ENCODE assay signal across 8 cellular contexts in genomic region chr9:107489687-107490605, GRCh38. TPM values are rescaled to one million over a fixed set of nuclear protein-coding genes. Genes with fewer than 3 reads are reported as not detected.
DNase-seq lines count a peak whose midpoint lies in the region; ATAC-seq, FAIRE-seq and TF ChIP-seq lines count a peak whose summit lies in the region.

TSS of gene KLF4 (minus strand) at chr9:107489769. CDS start at chr9:107489172, 597 bp downstream.

- no peak within 1 kb of the TSS for H2AFZ ChIP-seq in Karpas-422 (ENCODE audit: low read length)

- H3K4me2 ChIP-seq in Karpas-422 (ENCODE audit: low read depth, low read length, poor library complexity, severe bottlenecking): no peak within 1 kb of the TSS

- H3K27me3 ChIP-seq in small intestine (ENCODE audit: control insufficient read depth in 2 of 2, insufficient read depth in 2 of 2, low read length in 2 of 2) (peaks cover 0 to 3% of the 10 kb centered on the region in 2 donors), Karpas-422 (ENCODE audit: low read length) (no peaks in the 10 kb centered on the region)

- WGBS in small intestine, 3 donors: 1 to 2% (median 2%) methylated on average over 70 to 101 of the region's 101 CpGs

- no peak for FAIRE-seq in small intestine (lab: Jason Lieb, UNC)

- no peaks in the 10 kb centered on the region for H4K20me1 ChIP-seq in Karpas-422 (ENCODE audit: insufficient read depth, low read depth, low read length)

- H3K4me1 ChIP-seq in small intestine (ENCODE audit: control insufficient read depth in 2 of 2, insufficient read depth in 1 of 2, low read depth in 1 of 2, low read length in 1 of 2) (peaks cover 0 to 4% of the 10 kb centered on the region in 2 donors), Karpas-422 (ENCODE audit: low read length) (no peaks in the 10 kb centered on the region)

- H3K9me3 ChIP-seq in small intestine (ENCODE audit: control insufficient read depth, low read depth): no peaks in the 10 kb centered on the region
- no peaks in the 10 kb centered on the region for H3K9me3 ChIP-seq in Karpas-422 (ENCODE audit: low read length)

- peak; percentile 69 for ATAC-seq in GM18505 (IDR thresholded peaks at IDR 0.05; ENCODE audit: unreplicated experiment)
- ATAC-seq in HG02970 (IDR thresholded peaks at IDR 0.05; ENCODE audit: low FRiP score, unreplicated experiment): peak; percentile 69

- no peaks in the 10 kb centered on the region for H3K79me2 ChIP-seq in Karpas-422 (ENCODE audit: low read length)

- H3K4me3 ChIP-seq in WI38 (ENCODE audit: low read depth, low read length) (peak within 1 kb of the TSS; percentile 79), small intestine (ENCODE audit: low read depth in 1 of 2, low read length in 2 of 2) (peak within 1 kb of the TSS; percentile 71 to 76), Karpas-422 (ENCODE audit: low read length) (no peak within 1 kb of the TSS)

- no peak for TF ChIP-seq POLR2A in GM18505 (IDR thresholded peaks at IDR 0.05; ENCODE audit: borderline replicate concordance, extremely low read depth, insufficient read depth, insufficient read length)

- H3K27ac ChIP-seq in small intestine (ENCODE audit: low read depth in 1 of 2, low read length in 1 of 2) (peak within 1 kb of the TSS; percentile 93 to 95), Karpas-422 (ENCODE audit: low read length) (no peak within 1 kb of the TSS)

- H3K36me3 ChIP-seq in small intestine (ENCODE audit: control insufficient read depth in 2 of 2, insufficient read depth in 2 of 2, low read length in 2 of 2) (peaks cover 0 to 16% of the 10 kb centered on the region in 2 donors), Karpas-422 (ENCODE audit: insufficient read depth, low read length) (no peaks in the 10 kb centered on the region)

- no peak for TF ChIP-seq CTCF in WI38 (IDR thresholded peaks at IDR 0.05; ENCODE audit: low read depth, low read length)

- DNase-seq in NCI-H2107 treated with DMSO at 0.1 percent for 48 hours (lab: John Stamatoyannopoulos, UW; ENCODE audit: unreplicated experiment) (peak; percentile 53), cerebellar cortex (ENCODE audit: low spot score) (peak; percentile 50), islet precursor cell (peak; percentile 97), small intestine (peak; percentile 94), Karpas-422 (no peak)

- no peaks in the 10 kb centered on the region for H3K9me2 ChIP-seq in Karpas-422 (replicated peaks; ENCODE audit: insufficient read depth, low read length)

- H3K9ac ChIP-seq in Karpas-422 (ENCODE audit: low read length): no peak within 1 kb of the TSS

RNA-seq across cellular contexts. Expression of gene KLF4, which starts in this region (rescaled TPM):
- polyA plus RNA-seq in small intestine: 100 to 1,000 TPM in 1 of 3 donors, 10 to 100 TPM in 2; 63.4 to 122 (median 72.7) TPM
- total RNA-seq in Karpas-422 (2014; rRNA removed; shearing (Covaris generic); ENCODE audit: low replicate concordance): not detected in 2 replicates
